Comparison of ENCODE assay signal across 14 cellular contexts in the genomic region with DNA sequence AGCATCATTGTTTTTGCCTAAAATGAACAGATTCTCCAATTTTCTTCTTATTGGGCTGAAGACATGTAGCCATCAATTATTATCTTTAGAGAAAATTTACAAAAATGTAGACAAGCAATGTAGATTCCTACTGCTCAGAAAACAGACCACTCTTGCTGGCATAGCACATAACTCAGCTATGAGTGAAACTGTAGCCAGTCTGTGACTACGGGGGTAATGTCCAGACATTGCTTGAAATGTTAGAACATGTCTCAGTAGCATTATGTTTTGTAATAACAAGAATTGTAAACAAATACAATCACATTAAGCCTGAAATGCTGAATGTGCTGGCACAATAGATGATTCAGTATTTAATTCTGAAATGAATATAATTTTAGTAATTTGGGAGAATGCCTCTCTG.
"Had no signal": no experiment of that assay in that cellular context is flagged by ENCODE, and none has a peak within 500 bp of the region (broad histone marks: within the 10 kb centered on the region; RNA-seq: fewer than 3 reads in every experiment).

No MANE protein-coding gene starts in this region.

- H3K4me1 Mint-ChIP-seq: activated naive CD4-positive, alpha-beta T cell treated with anti-CD3 and anti-CD28 coated beads, Interleukin-2, amount 50 U/mL, for 24 hours; immature natural killer cell; neural crest cell had no signal

- H3K4me3 ChIP-seq: left ventricle myocardium inferior, sigmoid colon, testis had no signal

- H3K27me3 ChIP-seq: sigmoid colon, testis had no signal

- H3K27ac Mint-ChIP-seq: activated naive CD4-positive, alpha-beta T cell treated with anti-CD3 and anti-CD28 coated beads, Interleukin-2, amount 50 U/mL, for 24 hours; immature natural killer cell; stimulated activated naive CD8-positive, alpha-beta T cell treated with anti-CD3 and anti-CD28 coated beads, Interleukin-15, Interleukin-2, amounts not matched to agents 100 ng/mL and 50 ng/mL, for 24 hours had no signal

- H3K27ac ChIP-seq: left ventricle myocardium inferior, sigmoid colon, testis had no signal

- H3K4me1 ChIP-seq: left ventricle myocardium inferior, sigmoid colon, testis had no signal

- FAIRE-seq: colon, endothelial cell of umbilical vein had no signal

- H3K9me3 Mint-ChIP-seq: stimulated activated naive CD8-positive, alpha-beta T cell treated with anti-CD3 and anti-CD28 coated beads, Interleukin-15, Interleukin-2, amounts not matched to agents 100 ng/mL and 50 ng/mL, for 24 hours had no signal

- DNase-seq: amygdala; effector CD4-positive, alpha-beta T cell; hypothalamus; immature natural killer cell; left ventricle myocardium inferior; sigmoid colon; stimulated activated CD4-positive, alpha-beta T cell treated with anti-CD3 and anti-CD28 coated beads, Interleukin-4, amount 100 ng/mL, for 1 hour; testis had no signal

- H3K4me3 Mint-ChIP-seq: activated naive CD4-positive, alpha-beta T cell treated with anti-CD3 and anti-CD28 coated beads, Interleukin-2, amount 50 U/mL, for 24 hours; immature natural killer cell; neural crest cell; stimulated activated naive CD8-positive, alpha-beta T cell treated with anti-CD3 and anti-CD28 coated beads, Interleukin-15, Interleukin-2, amounts not matched to agents 100 ng/mL and 50 ng/mL, for 24 hours had no signal

- ATAC-seq: activated CD4-positive, CD25-positive, alpha-beta regulatory T cell treated with anti-CD3 and anti-CD28 coated beads, Interleukin-2, amount 50 U/mL, for 24 hours had no signal

- H3K36me3 ChIP-seq: left ventricle myocardium inferior, sigmoid colon had no signal

- H3K36me3 Mint-ChIP-seq: activated naive CD4-positive, alpha-beta T cell treated with anti-CD3 and anti-CD28 coated beads, Interleukin-2, amount 50 U/mL, for 24 hours; immature natural killer cell had no signal

- H3K27me3 Mint-ChIP-seq: activated naive CD4-positive, alpha-beta T cell treated with anti-CD3 and anti-CD28 coated beads, Interleukin-2, amount 50 U/mL, for 24 hours had no signal

- H3K9me3 ChIP-seq: left ventricle myocardium inferior, sigmoid colon, testis had no signal
